ENCODE assay signal across 24 cellular contexts in the genomic region with DNA sequence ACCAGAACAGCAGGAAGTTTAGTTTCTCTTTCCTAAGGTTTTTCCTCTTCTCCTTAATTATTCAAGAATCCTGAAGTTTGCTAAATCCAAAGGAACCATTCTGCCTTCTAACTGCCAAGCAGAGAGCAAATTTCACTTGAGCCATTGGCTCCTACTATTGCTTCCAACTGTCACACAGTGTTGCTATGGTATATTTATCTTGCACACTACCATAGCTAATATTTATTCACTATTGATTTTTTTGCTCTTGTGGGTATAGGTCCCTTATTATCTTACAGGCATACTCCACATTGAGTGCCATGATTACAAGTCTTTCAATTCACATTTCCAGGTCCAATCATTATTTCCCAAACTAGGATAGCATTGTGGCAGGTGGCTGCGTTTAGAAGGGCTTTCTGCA.
"Had no signal": no experiment of that assay in that cellular context is flagged by ENCODE, and none has a peak within 500 bp of the region (broad histone marks: within the 10 kb centered on the region; RNA-seq: fewer than 3 reads in every experiment).

No MANE protein-coding gene starts in this region.

- DNase-seq: activated CD4-positive, alpha-beta T cell treated with anti-CD3 and anti-CD28 coated beads for 4 hours; activated CD4-positive, alpha-beta T cell treated with anti-CD3 and anti-CD28 coated beads, Interleukin-2, amount 50 U/mL, for 4 hours; activated CD4-positive, CD25-positive, alpha-beta regulatory T cell; activated effector memory CD4-positive, alpha-beta T cell treated with Interleukin-2 at 50 U/mL for 16 hours; activated naive CD4-positive, alpha-beta T cell treated with Interleukin-2 at 50 U/mL for 16 hours; activated T-cell treated with anti-CD3 and anti-CD28 coated beads for 4 hours; activated T-cell treated with anti-CD3 and anti-CD28 coated beads, Interleukin-2, amount 50 U/mL, for 72 hours; anterior cingulate cortex; dermis blood vessel endothelial cell; effector CD4-positive, alpha-beta T cell; esophagus squamous epithelium; foreskin melanocyte; left ventricle myocardium superior; mucosa of descending colon; retina; stimulated activated CD4-positive, alpha-beta T cell treated with anti-CD3 and anti-CD28 coated beads, Interleukin-4, amount 100 ng/mL, for 24 hours; trophoblast cell; uterus had no signal

- H3K4me3 Mint-ChIP-seq: activated naive CD8-positive, alpha-beta T cell; activated T-cell treated with anti-CD3 and anti-CD28 coated beads, Interleukin-2, amount 50 U/mL, for 72 hours; nephron; stimulated activated effector memory CD8-positive, alpha-beta T cell treated with anti-CD3 and anti-CD28 coated beads, Interleukin-12 subunit alpha, Interleukin-12 subunit beta, amount 100 ng/mL, for 72 hours; stimulated activated naive CD8-positive, alpha-beta T cell treated with anti-CD3 and anti-CD28 coated beads, Interleukin-15, Interleukin-2, amounts not matched to agents 100 ng/mL and 50 ng/mL, for 24 hours; T-helper 2 cell treated with Interferon-gamma antibody and Interleukin-4, amounts not matched to agents 5 μg/mL and 100 μg/mL, for 36 hours had no signal

- ATAC-seq: activated T-cell treated with anti-CD3 and anti-CD28 coated beads, Interleukin-2, amount 50 U/mL, for 72 hours; left ventricle myocardium superior; mucosa of descending colon; sciatic nerve; stimulated activated effector memory CD8-positive, alpha-beta T cell treated with anti-CD3 and anti-CD28 coated beads, Interleukin-12 subunit alpha, Interleukin-12 subunit beta, amount 100 ng/mL, for 72 hours had no signal

- H3K27me3 Mint-ChIP-seq: activated naive CD8-positive, alpha-beta T cell; stimulated activated naive CD8-positive, alpha-beta T cell treated with anti-CD3 and anti-CD28 coated beads, Interleukin-15, Interleukin-2, amounts not matched to agents 100 ng/mL and 50 ng/mL, for 24 hours had no signal

- H3K36me3 Mint-ChIP-seq: activated naive CD8-positive, alpha-beta T cell; stimulated activated effector memory CD8-positive, alpha-beta T cell treated with anti-CD3 and anti-CD28 coated beads, Interleukin-12 subunit alpha, Interleukin-12 subunit beta, amount 100 ng/mL, for 72 hours had no signal

- H3K27ac Mint-ChIP-seq: activated naive CD8-positive, alpha-beta T cell; activated T-cell treated with anti-CD3 and anti-CD28 coated beads, Interleukin-2, amount 50 U/mL, for 72 hours; nephron; stimulated activated effector memory CD8-positive, alpha-beta T cell treated with anti-CD3 and anti-CD28 coated beads, Interleukin-12 subunit alpha, Interleukin-12 subunit beta, amount 100 ng/mL, for 72 hours; stimulated activated naive CD8-positive, alpha-beta T cell treated with anti-CD3 and anti-CD28 coated beads, Interleukin-15, Interleukin-2, amounts not matched to agents 100 ng/mL and 50 ng/mL, for 24 hours; T-helper 2 cell treated with Interferon-gamma antibody and Interleukin-4, amounts not matched to agents 5 μg/mL and 100 μg/mL, for 36 hours had no signal

- H3K9me3 Mint-ChIP-seq: nephron had no signal

- H3K4me1 Mint-ChIP-seq: nephron; stimulated activated effector memory CD8-positive, alpha-beta T cell treated with anti-CD3 and anti-CD28 coated beads, Interleukin-12 subunit alpha, Interleukin-12 subunit beta, amount 100 ng/mL, for 72 hours had no signal
